27 cellular contexts compared by ENCODE assay signal in genomic region chr21:43940329-43940653, GRCh38.
"Had no signal": no experiment of that assay in that cellular context is flagged by ENCODE, and none has a peak within 500 bp of the region (broad histone marks: within the 10 kb centered on the region; RNA-seq: fewer than 3 reads in every experiment).

No MANE protein-coding gene starts in this region.

- H2AFZ ChIP-seq: parathyroid adenoma had no signal

- H3K27me3 ChIP-seq: left lung, neutrophil, right atrium auricular region, suprapubic skin, tibial artery, upper lobe of right lung had no signal

- H3K4me3 Mint-ChIP-seq: naive thymus-derived CD8-positive, alpha-beta T cell; nephron; neural crest cell; stimulated activated effector memory CD8-positive, alpha-beta T cell treated with anti-CD3 and anti-CD28 coated beads, Interleukin-12 subunit alpha, Interleukin-12 subunit beta, amount 100 ng/mL, for 72 hours; stimulated activated naive CD8-positive, alpha-beta T cell treated with anti-CD3 and anti-CD28 coated beads, Interleukin-15, Interleukin-2, amounts not matched to agents 100 ng/mL and 50 ng/mL, for 24 hours had no signal

- H3K27ac ChIP-seq: left lung, lower lobe of right lung, neutrophil, parathyroid adenoma, skin epidermis, suprapubic skin, thoracic aorta, tibial artery, upper lobe of right lung had no signal

- H3K9me3 Mint-ChIP-seq: naive thymus-derived CD8-positive, alpha-beta T cell; nephron; neural crest cell; stimulated activated effector memory CD8-positive, alpha-beta T cell treated with anti-CD3 and anti-CD28 coated beads, Interleukin-12 subunit alpha, Interleukin-12 subunit beta, amount 100 ng/mL, for 72 hours; stimulated activated naive CD8-positive, alpha-beta T cell treated with anti-CD3 and anti-CD28 coated beads, Interleukin-15, Interleukin-2, amounts not matched to agents 100 ng/mL and 50 ng/mL, for 24 hours had no signal

- FAIRE-seq: keratinocyte, urothelium cell line had no signal

- H3K36me3 ChIP-seq: neutrophil, right atrium auricular region, upper lobe of right lung had no signal

- H3K9ac ChIP-seq: parathyroid adenoma had no signal

- ATAC-seq: left lung; lower lobe of right lung; naive thymus-derived CD8-positive, alpha-beta T cell; sciatic nerve; stimulated activated effector memory CD8-positive, alpha-beta T cell treated with anti-CD3 and anti-CD28 coated beads, Interleukin-12 subunit alpha, Interleukin-12 subunit beta, amount 100 ng/mL, for 72 hours; upper lobe of right lung had no signal

- H3K27ac Mint-ChIP-seq: nephron; stimulated activated effector memory CD8-positive, alpha-beta T cell treated with anti-CD3 and anti-CD28 coated beads, Interleukin-12 subunit alpha, Interleukin-12 subunit beta, amount 100 ng/mL, for 72 hours; stimulated activated naive CD8-positive, alpha-beta T cell treated with anti-CD3 and anti-CD28 coated beads, Interleukin-15, Interleukin-2, amounts not matched to agents 100 ng/mL and 50 ng/mL, for 24 hours had no signal

- H3K9me3 ChIP-seq: left lung, lower lobe of right lung, neutrophil, right atrium auricular region, suprapubic skin, thoracic aorta, tibial artery, upper lobe of right lung had no signal

- DNase-seq: hippocampal formation; kidney glomerular epithelial cell; left cardiac atrium; lower lobe of right lung; mammary epithelial cell; mesenchymal stem cell; naive thymus-derived CD8-positive, alpha-beta T cell; occipital lobe; stimulated activated CD4-positive, alpha-beta T cell treated with anti-CD3 and anti-CD28 coated beads, Interleukin-4, amount 100 ng/mL, for 24 hours; stimulated activated naive CD4-positive, alpha-beta T cell; tibial artery; trophoblast cell; upper lobe of right lung had no signal

- H3K4me3 ChIP-seq: left lung, lower lobe of right lung, right atrium auricular region, skin epidermis, suprapubic skin, thoracic aorta, tibial artery, upper lobe of right lung had no signal

- H3K27me3 Mint-ChIP-seq: naive thymus-derived CD8-positive, alpha-beta T cell; stimulated activated naive CD8-positive, alpha-beta T cell treated with anti-CD3 and anti-CD28 coated beads, Interleukin-15, Interleukin-2, amounts not matched to agents 100 ng/mL and 50 ng/mL, for 24 hours had no signal
